9 cellular contexts compared by ENCODE assay signal in genomic region chr5:90020575-90021535, GRCh38.
DNase-seq lines count a peak whose midpoint lies in the region; ATAC-seq and TF ChIP-seq lines count a peak whose summit lies in the region.
"Had no signal": no experiment of that assay in that cellular context is flagged by ENCODE, and none has a peak within 500 bp of the region (broad histone marks: within the 10 kb centered on the region; RNA-seq: fewer than 3 reads in every experiment).

No MANE protein-coding gene starts in this region.

- H3K9me3 Mint-ChIP-seq in CD4-positive, alpha-beta memory T cell = peaks cover 0 to 12% (median 1%) of the 10 kb centered on the region in 8 donors

- no peak overlapping the region for H3K27ac Mint-ChIP-seq in CD4-positive, alpha-beta memory T cell

- TF ChIP-seq CTCF in upper lobe of left lung (IDR thresholded peaks at IDR 0.05) = no peak

- no peaks in the 10 kb centered on the region for H3K9me3 ChIP-seq in upper lobe of left lung
- H3K9me3 ChIP-seq in CD4-positive, alpha-beta memory T cell (ENCODE audit: control insufficient read depth in 1 of 2, low read length in 2 of 2) = peaks cover 0 to 3% of the 10 kb centered on the region in 2 donors

- H3K27me3 Mint-ChIP-seq in CD4-positive, alpha-beta memory T cell = no peaks in the 10 kb centered on the region

- POLR2A ChIA-PET in CD4-positive, alpha-beta memory T cell (lab: Charles Lee; ENCODE audit: partially characterized antibody) = no interaction called here

- no peak for TF ChIP-seq EP300 in upper lobe of left lung (IDR thresholded peaks at IDR 0.05)

- intact Hi-C loops in left ventricle myocardium superior (cut with micrococcal nuclease) = no loop called here
- intact Hi-C loops in CD4-positive, alpha-beta memory T cell (cut with micrococcal nuclease) = no loop called here

- H3K27ac ChIP-seq in upper lobe of left lung = peak overlapping the region; percentile 17 to 66 (median 32)
- H3K27ac ChIP-seq in CD4-positive, alpha-beta memory T cell (ENCODE audit: low read depth, low read length) = no peak overlapping the region
- H3K27ac ChIP-seq: cardiac muscle cell had no signal

- ATAC-seq in GM19328 (IDR thresholded peaks at IDR 0.05; ENCODE audit: unreplicated experiment) (peak; percentile 83), HG03196 (IDR thresholded peaks at IDR 0.05; ENCODE audit: unreplicated experiment) (peak; percentile 97), left ventricle myocardium superior (peak; percentile 34), upper lobe of left lung (ENCODE audit: low FRiP score in 2 of 2) (peak; percentile 78 to 90)

- DNase-seq in ACHN = peak; percentile 52
- peak; percentile 15 for DNase-seq in SHP77 treated with DMSO at 0.1 percent for 48 hours (lab: John Stamatoyannopoulos, UW)
- DNase-seq in left ventricle myocardium superior = no peak
- DNase-seq in upper lobe of left lung = no peak
- DNase-seq in CD4-positive, alpha-beta memory T cell = no peak
- no peak for DNase-seq in NCI-H187 (lab: John Stamatoyannopoulos, UW)

- no peak overlapping the region for H3K4me3 Mint-ChIP-seq in CD4-positive, alpha-beta memory T cell

- in situ Hi-C loops in ACHN (cut with HindIII; ENCODE audit: low pct_ligation_motif_present, low pct_unique_long_range_greater_than_20kb, low sequenced_read_pairs) = no loop called here

- H3K27me3 ChIP-seq in upper lobe of left lung = no peaks in the 10 kb centered on the region
- H3K27me3 ChIP-seq in CD4-positive, alpha-beta memory T cell (ENCODE audit: insufficient read depth, low read length) = no peaks in the 10 kb centered on the region
- H3K27me3 ChIP-seq: cardiac muscle cell had no signal

- CTCF ChIA-PET in CD4-positive, alpha-beta memory T cell (lab: Charles Lee; ENCODE audit: partially characterized antibody) = no interaction called here

- no peaks in the 10 kb centered on the region for H3K4me1 Mint-ChIP-seq in CD4-positive, alpha-beta memory T cell

- H3K36me3 ChIP-seq in upper lobe of left lung = no peaks in the 10 kb centered on the region
- H3K36me3 ChIP-seq in CD4-positive, alpha-beta memory T cell (ENCODE audit: insufficient read depth, low read length) = no peaks in the 10 kb centered on the region
- H3K36me3 ChIP-seq: cardiac muscle cell had no signal

- no peaks in the 10 kb centered on the region for H3K4me1 ChIP-seq in upper lobe of left lung
- no peaks in the 10 kb centered on the region for H3K4me1 ChIP-seq in CD4-positive, alpha-beta memory T cell (ENCODE audit: insufficient read depth, low read length)

- no peaks in the 10 kb centered on the region for H3K36me3 Mint-ChIP-seq in CD4-positive, alpha-beta memory T cell

- peak overlapping the region in 2 of 4 donors; percentile 16 to 31 for H3K4me3 ChIP-seq in upper lobe of left lung
- H3K4me3 ChIP-seq in CD4-positive, alpha-beta memory T cell (ENCODE audit: low read length in 2 of 2) = no peak overlapping the region
- H3K4me3 ChIP-seq: cardiac muscle cell had no signal

- 53 to 62% methylated on average over 5 of the region's 5 CpGs for WGBS in upper lobe of left lung, 2 donors

- no peak for TF ChIP-seq POLR2A in upper lobe of left lung (IDR thresholded peaks at IDR 0.05)

Comparison
In these comparisons a context has a peak if more than half of its experiments do, and no peak if none do; other contexts are left out.
1. DNase-seq: peak in ACHN (single experiment) and SHP77 treated with DMSO at 0.1 percent for 48 hours (single experiment); none in left ventricle myocardium superior (single experiment), upper lobe of left lung (0 of 2), CD4-positive, alpha-beta memory T cell (0 of 5) and NCI-H187 (0 of 2).
2. ATAC-seq: peak in every context shown above with its lines; median percentile 97 in HG03196; 84 in upper lobe of left lung; 83 in GM19328; 34 in left ventricle myocardium superior.